1 cellular context compared by ENCODE assay signal in genomic region chr19:18304496-18305312, GRCh38.
TF ChIP-seq lines count a peak whose summit lies in the region.

No MANE protein-coding gene starts in this region.

TF ChIP-seq in HepG2, 621 proteins besides CTCF, POLR2A, EP300 and RAD21 (continued from another document and continues in another):
- TF ChIP-seq, protein P1, sequence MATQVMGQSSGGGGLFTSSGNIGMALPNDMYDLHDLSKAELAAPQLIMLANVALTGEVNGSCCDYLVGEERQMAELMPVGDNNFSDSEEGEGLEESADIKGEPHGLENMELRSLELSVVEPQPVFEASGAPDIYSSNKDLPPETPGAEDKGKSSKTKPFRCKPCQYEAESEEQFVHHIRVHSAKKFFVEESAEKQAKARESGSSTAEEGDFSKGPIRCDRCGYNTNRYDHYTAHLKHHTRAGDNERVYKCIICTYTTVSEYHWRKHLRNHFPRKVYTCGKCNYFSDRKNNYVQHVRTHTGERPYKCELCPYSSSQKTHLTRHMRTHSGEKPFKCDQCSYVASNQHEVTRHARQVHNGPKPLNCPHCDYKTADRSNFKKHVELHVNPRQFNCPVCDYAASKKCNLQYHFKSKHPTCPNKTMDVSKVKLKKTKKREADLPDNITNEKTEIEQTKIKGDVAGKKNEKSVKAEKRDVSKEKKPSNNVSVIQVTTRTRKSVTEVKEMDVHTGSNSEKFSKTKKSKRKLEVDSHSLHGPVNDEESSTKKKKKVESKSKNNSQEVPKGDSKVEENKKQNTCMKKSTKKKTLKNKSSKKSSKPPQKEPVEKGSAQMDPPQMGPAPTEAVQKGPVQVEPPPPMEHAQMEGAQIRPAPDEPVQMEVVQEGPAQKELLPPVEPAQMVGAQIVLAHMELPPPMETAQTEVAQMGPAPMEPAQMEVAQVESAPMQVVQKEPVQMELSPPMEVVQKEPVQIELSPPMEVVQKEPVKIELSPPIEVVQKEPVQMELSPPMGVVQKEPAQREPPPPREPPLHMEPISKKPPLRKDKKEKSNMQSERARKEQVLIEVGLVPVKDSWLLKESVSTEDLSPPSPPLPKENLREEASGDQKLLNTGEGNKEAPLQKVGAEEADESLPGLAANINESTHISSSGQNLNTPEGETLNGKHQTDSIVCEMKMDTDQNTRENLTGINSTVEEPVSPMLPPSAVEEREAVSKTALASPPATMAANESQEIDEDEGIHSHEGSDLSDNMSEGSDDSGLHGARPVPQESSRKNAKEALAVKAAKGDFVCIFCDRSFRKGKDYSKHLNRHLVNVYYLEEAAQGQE (IDR thresholded peaks at IDR 0.05; ENCODE audit: borderline replicate concordance in 1 of 2, low read depth in 1 of 2, low read length in 2 of 2), result 0 out of 4 replicates have a peak, but pooled peaks of 1 of the 2 experiments have one; percentile 11
- TF ChIP-seq, protein P2, sequence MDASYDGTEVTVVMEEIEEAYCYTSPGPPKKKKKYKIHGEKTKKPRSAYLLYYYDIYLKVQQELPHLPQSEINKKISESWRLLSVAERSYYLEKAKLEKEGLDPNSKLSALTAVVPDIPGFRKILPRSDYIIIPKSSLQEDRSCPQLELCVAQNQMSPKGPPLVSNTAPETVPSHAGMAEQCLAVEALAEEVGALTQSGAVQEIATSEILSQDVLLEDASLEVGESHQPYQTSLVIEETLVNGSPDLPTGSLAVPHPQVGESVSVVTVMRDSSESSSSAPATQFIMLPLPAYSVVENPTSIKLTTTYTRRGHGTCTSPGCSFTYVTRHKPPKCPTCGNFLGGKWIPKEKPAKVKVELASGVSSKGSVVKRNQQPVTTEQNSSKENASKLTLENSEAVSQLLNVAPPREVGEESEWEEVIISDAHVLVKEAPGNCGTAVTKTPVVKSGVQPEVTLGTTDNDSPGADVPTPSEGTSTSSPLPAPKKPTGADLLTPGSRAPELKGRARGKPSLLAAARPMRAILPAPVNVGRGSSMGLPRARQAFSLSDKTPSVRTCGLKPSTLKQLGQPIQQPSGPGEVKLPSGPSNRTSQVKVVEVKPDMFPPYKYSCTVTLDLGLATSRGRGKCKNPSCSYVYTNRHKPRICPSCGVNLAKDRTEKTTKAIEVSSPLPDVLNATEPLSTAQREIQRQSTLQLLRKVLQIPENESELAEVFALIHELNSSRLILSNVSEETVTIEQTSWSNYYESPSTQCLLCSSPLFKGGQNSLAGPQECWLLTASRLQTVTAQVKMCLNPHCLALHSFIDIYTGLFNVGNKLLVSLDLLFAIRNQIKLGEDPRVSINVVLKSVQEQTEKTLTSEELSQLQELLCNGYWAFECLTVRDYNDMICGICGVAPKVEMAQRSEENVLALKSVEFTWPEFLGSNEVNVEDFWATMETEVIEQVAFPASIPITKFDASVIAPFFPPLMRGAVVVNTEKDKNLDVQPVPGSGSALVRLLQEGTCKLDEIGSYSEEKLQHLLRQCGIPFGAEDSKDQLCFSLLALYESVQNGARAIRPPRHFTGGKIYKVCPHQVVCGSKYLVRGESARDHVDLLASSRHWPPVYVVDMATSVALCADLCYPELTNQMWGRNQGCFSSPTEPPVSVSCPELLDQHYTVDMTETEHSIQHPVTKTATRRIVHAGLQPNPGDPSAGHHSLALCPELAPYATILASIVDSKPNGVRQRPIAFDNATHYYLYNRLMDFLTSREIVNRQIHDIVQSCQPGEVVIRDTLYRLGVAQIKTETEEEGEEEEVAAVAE (CRISPR knock-in tag; IDR thresholded peaks at IDR 0.05; ENCODE audit: borderline replicate concordance), result 0 out of 2 replicates have a peak, but pooled peaks have one; percentile 27
- no peak for TF ChIP-seq ZNF550 (CRISPR knock-in tag; IDR thresholded peaks at IDR 0.05; ENCODE audit: borderline replicate concordance)
- no peak for TF ChIP-seq RBAK (CRISPR knock-in tag; IDR thresholded peaks at IDR 0.05)
- TF ChIP-seq ZNF496 (CRISPR knock-in tag; IDR thresholded peaks at IDR 0.05; ENCODE audit: insufficient replicate concordance), result no peak
- TF ChIP-seq ZNF773 (CRISPR knock-in tag; IDR thresholded peaks at IDR 0.05; ENCODE audit: borderline replicate concordance), result no peak
- TF ChIP-seq SPEN (CRISPR knock-in tag; IDR thresholded peaks at IDR 0.05; ENCODE audit: low read depth), result peak; percentile 87
- peak; percentile 80 for TF ChIP-seq SALL1 (CRISPR knock-in tag; IDR thresholded peaks at IDR 0.05)
- TF ChIP-seq ZNF660 (CRISPR knock-in tag; IDR thresholded peaks at IDR 0.05; ENCODE audit: borderline replicate concordance, low read depth), result no peak
- peak; percentile 99 for TF ChIP-seq HNRNPK (IDR thresholded peaks at IDR 0.05; ENCODE audit: low read depth, low read length, poor library complexity, severe bottlenecking)
- TF ChIP-seq, protein P3, sequence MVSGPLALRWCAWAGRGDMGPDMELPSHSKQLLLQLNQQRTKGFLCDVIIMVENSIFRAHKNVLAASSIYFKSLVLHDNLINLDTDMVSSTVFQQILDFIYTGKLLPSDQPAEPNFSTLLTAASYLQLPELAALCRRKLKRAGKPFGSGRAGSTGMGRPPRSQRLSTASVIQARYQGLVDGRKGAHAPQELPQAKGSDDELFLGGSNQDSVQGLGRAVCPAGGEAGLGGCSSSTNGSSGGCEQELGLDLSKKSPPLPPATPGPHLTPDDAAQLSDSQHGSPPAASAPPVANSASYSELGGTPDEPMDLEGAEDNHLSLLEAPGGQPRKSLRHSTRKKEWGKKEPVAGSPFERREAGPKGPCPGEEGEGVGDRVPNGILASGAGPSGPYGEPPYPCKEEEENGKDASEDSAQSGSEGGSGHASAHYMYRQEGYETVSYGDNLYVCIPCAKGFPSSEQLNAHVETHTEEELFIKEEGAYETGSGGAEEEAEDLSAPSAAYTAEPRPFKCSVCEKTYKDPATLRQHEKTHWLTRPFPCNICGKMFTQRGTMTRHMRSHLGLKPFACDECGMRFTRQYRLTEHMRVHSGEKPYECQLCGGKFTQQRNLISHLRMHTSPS (CRISPR knock-in tag; IDR thresholded peaks at IDR 0.05; ENCODE audit: low read depth), result peak; percentile 35
- no peak; the same call in 1 of the 2 replicates for TF ChIP-seq ZNF337 (CRISPR knock-in tag; IDR thresholded peaks at IDR 0.05; ENCODE audit: borderline replicate concordance, low read depth)
- TF ChIP-seq, protein P4, sequence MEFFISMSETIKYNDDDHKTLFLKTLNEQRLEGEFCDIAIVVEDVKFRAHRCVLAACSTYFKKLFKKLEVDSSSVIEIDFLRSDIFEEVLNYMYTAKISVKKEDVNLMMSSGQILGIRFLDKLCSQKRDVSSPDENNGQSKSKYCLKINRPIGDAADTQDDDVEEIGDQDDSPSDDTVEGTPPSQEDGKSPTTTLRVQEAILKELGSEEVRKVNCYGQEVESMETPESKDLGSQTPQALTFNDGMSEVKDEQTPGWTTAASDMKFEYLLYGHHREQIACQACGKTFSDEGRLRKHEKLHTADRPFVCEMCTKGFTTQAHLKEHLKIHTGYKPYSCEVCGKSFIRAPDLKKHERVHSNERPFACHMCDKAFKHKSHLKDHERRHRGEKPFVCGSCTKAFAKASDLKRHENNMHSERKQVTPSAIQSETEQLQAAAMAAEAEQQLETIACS (CRISPR knock-in tag; IDR thresholded peaks at IDR 0.05), result no peak
- TF ChIP-seq NRL (CRISPR knock-in tag; IDR thresholded peaks at IDR 0.05; ENCODE audit: borderline replicate concordance), result peak; percentile 15; the same call in 1 of the 2 replicates
- TF ChIP-seq MBNL3 (CRISPR knock-in tag; conservative IDR thresholded peaks at IDR 0.05), result no peak
- TF ChIP-seq, protein P5, sequence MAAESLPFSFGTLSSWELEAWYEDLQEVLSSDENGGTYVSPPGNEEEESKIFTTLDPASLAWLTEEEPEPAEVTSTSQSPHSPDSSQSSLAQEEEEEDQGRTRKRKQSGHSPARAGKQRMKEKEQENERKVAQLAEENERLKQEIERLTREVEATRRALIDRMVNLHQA (CRISPR knock-in tag; IDR thresholded peaks at IDR 0.05), result no peak
- TF ChIP-seq, protein P6, sequence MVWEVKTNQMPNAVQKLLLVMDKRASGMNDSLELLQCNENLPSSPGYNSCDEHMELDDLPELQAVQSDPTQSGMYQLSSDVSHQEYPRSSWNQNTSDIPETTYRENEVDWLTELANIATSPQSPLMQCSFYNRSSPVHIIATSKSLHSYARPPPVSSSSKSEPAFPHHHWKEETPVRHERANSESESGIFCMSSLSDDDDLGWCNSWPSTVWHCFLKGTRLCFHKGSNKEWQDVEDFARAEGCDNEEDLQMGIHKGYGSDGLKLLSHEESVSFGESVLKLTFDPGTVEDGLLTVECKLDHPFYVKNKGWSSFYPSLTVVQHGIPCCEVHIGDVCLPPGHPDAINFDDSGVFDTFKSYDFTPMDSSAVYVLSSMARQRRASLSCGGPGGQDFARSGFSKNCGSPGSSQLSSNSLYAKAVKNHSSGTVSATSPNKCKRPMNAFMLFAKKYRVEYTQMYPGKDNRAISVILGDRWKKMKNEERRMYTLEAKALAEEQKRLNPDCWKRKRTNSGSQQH (CRISPR knock-in tag; IDR thresholded peaks at IDR 0.05; ENCODE audit: low read depth), result peak; percentile 51; the same call in 1 of the 2 replicates
- TF ChIP-seq ZBTB20 (CRISPR knock-in tag; IDR thresholded peaks at IDR 0.05; ENCODE audit: borderline replicate concordance, low read depth), result peak; percentile 44; the same call in 1 of the 2 replicates
- TF ChIP-seq LCORL (IDR thresholded peaks at IDR 0.05), result no peak
- TF ChIP-seq LCORL (CRISPR knock-in tag; IDR thresholded peaks at IDR 0.05), result peak; percentile 96
- TF ChIP-seq ATRX (CRISPR knock-in tag; IDR thresholded peaks at IDR 0.05; ENCODE audit: borderline replicate concordance), result no peak
- TF ChIP-seq PHF20 (CRISPR knock-in tag; IDR thresholded peaks at IDR 0.05), result peak; percentile 44
- TF ChIP-seq MIXL1 (CRISPR knock-in tag; IDR thresholded peaks at IDR 0.05), result no peak
- no peak for TF ChIP-seq RARG (CRISPR knock-in tag; IDR thresholded peaks at IDR 0.05; ENCODE audit: low read depth)
- TF ChIP-seq, protein P7, sequence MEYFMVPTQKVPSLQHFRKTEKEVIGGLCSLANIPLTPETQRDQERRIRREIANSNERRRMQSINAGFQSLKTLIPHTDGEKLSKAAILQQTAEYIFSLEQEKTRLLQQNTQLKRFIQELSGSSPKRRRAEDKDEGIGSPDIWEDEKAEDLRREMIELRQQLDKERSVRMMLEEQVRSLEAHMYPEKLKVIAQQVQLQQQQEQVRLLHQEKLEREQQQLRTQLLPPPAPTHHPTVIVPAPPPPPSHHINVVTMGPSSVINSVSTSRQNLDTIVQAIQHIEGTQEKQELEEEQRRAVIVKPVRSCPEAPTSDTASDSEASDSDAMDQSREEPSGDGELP (IDR thresholded peaks at IDR 0.05; ENCODE audit: borderline replicate concordance, low read depth), result peak; percentile 51; the same call in 1 of the 2 replicates
- TF ChIP-seq ZNF30 (CRISPR knock-in tag; IDR thresholded peaks at IDR 0.05), result no peak
- no peak for TF ChIP-seq NAIF1 (CRISPR knock-in tag; IDR thresholded peaks at IDR 0.05; ENCODE audit: borderline replicate concordance)
- TF ChIP-seq ZBTB42 (CRISPR knock-in tag; IDR thresholded peaks at IDR 0.05), result no peak
- peak; percentile 83 for TF ChIP-seq KAT8 (CRISPR knock-in tag; IDR thresholded peaks at IDR 0.05)
- TF ChIP-seq, protein P8, sequence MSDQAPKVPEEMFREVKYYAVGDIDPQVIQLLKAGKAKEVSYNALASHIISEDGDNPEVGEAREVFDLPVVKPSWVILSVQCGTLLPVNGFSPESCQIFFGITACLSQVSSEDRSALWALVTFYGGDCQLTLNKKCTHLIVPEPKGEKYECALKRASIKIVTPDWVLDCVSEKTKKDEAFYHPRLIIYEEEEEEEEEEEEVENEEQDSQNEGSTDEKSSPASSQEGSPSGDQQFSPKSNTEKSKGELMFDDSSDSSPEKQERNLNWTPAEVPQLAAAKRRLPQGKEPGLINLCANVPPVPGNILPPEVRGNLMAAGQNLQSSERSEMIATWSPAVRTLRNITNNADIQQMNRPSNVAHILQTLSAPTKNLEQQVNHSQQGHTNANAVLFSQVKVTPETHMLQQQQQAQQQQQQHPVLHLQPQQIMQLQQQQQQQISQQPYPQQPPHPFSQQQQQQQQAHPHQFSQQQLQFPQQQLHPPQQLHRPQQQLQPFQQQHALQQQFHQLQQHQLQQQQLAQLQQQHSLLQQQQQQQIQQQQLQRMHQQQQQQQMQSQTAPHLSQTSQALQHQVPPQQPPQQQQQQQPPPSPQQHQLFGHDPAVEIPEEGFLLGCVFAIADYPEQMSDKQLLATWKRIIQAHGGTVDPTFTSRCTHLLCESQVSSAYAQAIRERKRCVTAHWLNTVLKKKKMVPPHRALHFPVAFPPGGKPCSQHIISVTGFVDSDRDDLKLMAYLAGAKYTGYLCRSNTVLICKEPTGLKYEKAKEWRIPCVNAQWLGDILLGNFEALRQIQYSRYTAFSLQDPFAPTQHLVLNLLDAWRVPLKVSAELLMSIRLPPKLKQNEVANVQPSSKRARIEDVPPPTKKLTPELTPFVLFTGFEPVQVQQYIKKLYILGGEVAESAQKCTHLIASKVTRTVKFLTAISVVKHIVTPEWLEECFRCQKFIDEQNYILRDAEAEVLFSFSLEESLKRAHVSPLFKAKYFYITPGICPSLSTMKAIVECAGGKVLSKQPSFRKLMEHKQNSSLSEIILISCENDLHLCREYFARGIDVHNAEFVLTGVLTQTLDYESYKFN (CRISPR knock-in tag; conservative IDR thresholded peaks at IDR 0.05), result peak; percentile 85
- TF ChIP-seq, protein P9, sequence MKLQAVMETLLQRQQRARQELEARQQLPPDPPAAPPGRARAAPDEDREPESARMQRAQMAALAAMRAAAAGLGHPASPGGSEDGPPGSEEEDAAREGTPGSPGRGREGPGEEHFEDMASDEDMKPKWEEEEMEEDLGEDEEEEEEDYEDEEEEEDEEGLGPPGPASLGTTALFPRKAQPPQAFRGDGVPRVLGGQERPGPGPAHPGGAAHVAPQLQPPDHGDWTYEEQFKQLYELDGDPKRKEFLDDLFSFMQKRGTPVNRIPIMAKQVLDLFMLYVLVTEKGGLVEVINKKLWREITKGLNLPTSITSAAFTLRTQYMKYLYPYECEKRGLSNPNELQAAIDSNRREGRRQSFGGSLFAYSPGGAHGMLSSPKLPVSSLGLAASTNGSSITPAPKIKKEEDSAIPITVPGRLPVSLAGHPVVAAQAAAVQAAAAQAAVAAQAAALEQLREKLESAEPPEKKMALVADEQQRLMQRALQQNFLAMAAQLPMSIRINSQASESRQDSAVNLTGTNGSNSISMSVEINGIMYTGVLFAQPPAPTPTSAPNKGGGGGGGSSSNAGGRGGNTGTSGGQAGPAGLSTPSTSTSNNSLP (IDR thresholded peaks at IDR 0.05; ENCODE audit: low read depth, low read length), result no peak
- TF ChIP-seq ZNF12 (CRISPR knock-in tag; IDR thresholded peaks at IDR 0.05), result no peak
- no peak for TF ChIP-seq CAMTA2 (CRISPR knock-in tag; IDR thresholded peaks at IDR 0.05; ENCODE audit: borderline replicate concordance)
- TF ChIP-seq MIER3 (CRISPR knock-in tag; IDR thresholded peaks at IDR 0.05; ENCODE audit: borderline replicate concordance), result peak; percentile 68; the same call in 1 of the 2 replicates
- no peak for TF ChIP-seq KDM3A (CRISPR knock-in tag; IDR thresholded peaks at IDR 0.05; ENCODE audit: low read depth)
- peak; percentile 23; the same call in 1 of the 2 replicates for TF ChIP-seq AHR (CRISPR knock-in tag; IDR thresholded peaks at IDR 0.05)
- TF ChIP-seq, protein P10, sequence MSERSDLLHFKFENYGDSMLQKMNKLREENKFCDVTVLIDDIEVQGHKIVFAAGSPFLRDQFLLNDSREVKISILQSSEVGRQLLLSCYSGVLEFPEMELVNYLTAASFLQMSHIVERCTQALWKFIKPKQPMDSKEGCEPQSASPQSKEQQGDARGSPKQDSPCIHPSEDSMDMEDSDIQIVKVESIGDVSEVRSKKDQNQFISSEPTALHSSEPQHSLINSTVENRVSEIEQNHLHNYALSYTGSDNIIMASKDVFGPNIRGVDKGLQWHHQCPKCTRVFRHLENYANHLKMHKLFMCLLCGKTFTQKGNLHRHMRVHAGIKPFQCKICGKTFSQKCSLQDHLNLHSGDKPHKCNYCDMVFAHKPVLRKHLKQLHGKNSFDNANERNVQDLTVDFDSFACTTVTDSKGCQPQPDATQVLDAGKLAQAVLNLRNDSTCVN (CRISPR knock-in tag; IDR thresholded peaks at IDR 0.05; ENCODE audit: borderline replicate concordance), result no peak
